In genomic region chr17:79164408-79164807, GRCh38 we compare ENCODE assay signal across 29 cellular contexts.
"Had no signal": no experiment of that assay in that cellular context is flagged by ENCODE, and none has a peak within 500 bp of the region (broad histone marks: within the 10 kb centered on the region; RNA-seq: fewer than 3 reads in every experiment).

No MANE protein-coding gene starts in this region.

- ATAC-seq: left colon; left lung; lower lobe of right lung; natural killer cell; right lobe of liver; stimulated activated naive B cell treated with anti-CD40 and anti-IgM and Interleukin-4, amounts not matched to agents 10 μg/mL and 1 μg/mL and 100 μg/mL, for 72 hours; stimulated activated naive CD8-positive, alpha-beta T cell treated with anti-CD3 and anti-CD28 coated beads, Interleukin-15, Interleukin-2, amounts not matched to agents 100 U/mL and 50 U/mL, for 24 hours had no signal

- H3K27ac ChIP-seq: left lung, lower lobe of right lung, neural progenitor cell, ovary, right atrium auricular region, right lobe of liver, skin epidermis, stomach, testis, thyroid gland, transverse colon, upper lobe of left lung had no signal

- H3K36me3 Mint-ChIP-seq: immature natural killer cell; mesothelial cell of epicardium; naive B cell; natural killer cell; neural progenitor cell; stimulated activated naive B cell treated with anti-CD40 and anti-IgM and Interleukin-4, amounts not matched to agents 10 μg/mL and 1 μg/mL and 100 μg/mL, for 72 hours had no signal

- H3K4me3 Mint-ChIP-seq: immature natural killer cell; mesothelial cell of epicardium; naive B cell; natural killer cell; nephron progenitor cell; neural progenitor cell; stimulated activated naive B cell treated with anti-CD40 and anti-IgM and Interleukin-4, amounts not matched to agents 10 μg/mL and 1 μg/mL and 100 μg/mL, for 72 hours had no signal

- H3K4me1 Mint-ChIP-seq: mesothelial cell of epicardium had no signal

- H3K9ac ChIP-seq: neural progenitor cell had no signal

- DNase-seq: hypothalamus; immature natural killer cell; kidney; left colon; left lung; lower lobe of right lung; mammary epithelial cell; mesenchymal stem cell; naive B cell; natural killer cell; nephron progenitor cell; ovary; right lobe of liver; stimulated activated CD4-positive, alpha-beta T cell treated with anti-CD3 and anti-CD28 coated beads, Interleukin-12 subunit alpha, Interleukin-12 subunit beta, amount 100 ng/mL, for 4 hours; stimulated activated CD4-positive, alpha-beta T cell treated with anti-CD3 and anti-CD28 coated beads, Interleukin-15, amount 100 ng/mL, for 24 hours; stimulated activated CD4-positive, alpha-beta T cell treated with anti-CD3 and anti-CD28 coated beads, Interleukin-2, amount 100 ng/mL, for 24 hours; stimulated activated CD4-positive, alpha-beta T cell treated with anti-CD3 and anti-CD28 coated beads, Interleukin-4, amount 100 ng/mL, for 1 hour; stimulated activated naive B cell treated with anti-CD40 and anti-IgM and Interleukin-4, amounts not matched to agents 10 μg/mL and 1 μg/mL and 100 μg/mL, for 72 hours; stimulated activated naive CD8-positive, alpha-beta T cell treated with anti-CD3 and anti-CD28 coated beads, Interleukin-15, Interleukin-2, amounts not matched to agents 100 U/mL and 50 U/mL, for 24 hours; stomach; testis; thyroid gland; transverse colon had no signal

- H3K27ac Mint-ChIP-seq: immature natural killer cell; mesothelial cell of epicardium; naive B cell; natural killer cell; nephron progenitor cell; neural progenitor cell; progenitor cell of endocrine pancreas; stimulated activated naive B cell treated with anti-CD40 and anti-IgM and Interleukin-4, amounts not matched to agents 10 μg/mL and 1 μg/mL and 100 μg/mL, for 72 hours had no signal

- H3K9me3 ChIP-seq: left lung, lower lobe of right lung, ovary, right atrium auricular region, right lobe of liver, stomach, testis, thyroid gland, transverse colon, upper lobe of left lung had no signal

- H3K4me3 ChIP-seq: left lung, lower lobe of right lung, neural progenitor cell, ovary, right atrium auricular region, right lobe of liver, skin epidermis, stomach, testis, thyroid gland, transverse colon, upper lobe of left lung had no signal

- H3K9me3 Mint-ChIP-seq: immature natural killer cell; mesothelial cell of epicardium; naive B cell; natural killer cell; nephron progenitor cell; neural progenitor cell; stimulated activated naive B cell treated with anti-CD40 and anti-IgM and Interleukin-4, amounts not matched to agents 10 μg/mL and 1 μg/mL and 100 μg/mL, for 72 hours had no signal

- H3K4me2 ChIP-seq: neural progenitor cell had no signal

- H3K36me3 ChIP-seq: left lung, lower lobe of right lung, neural progenitor cell, ovary, right atrium auricular region, right lobe of liver, stomach, thyroid gland, transverse colon, upper lobe of left lung had no signal

- H3K4me1 ChIP-seq: left lung, lower lobe of right lung, right atrium auricular region, right lobe of liver, stomach, testis, thyroid gland, transverse colon, upper lobe of left lung had no signal

- H2AFZ ChIP-seq: neural progenitor cell had no signal

- H3K27me3 ChIP-seq: neural progenitor cell, ovary, right atrium auricular region, right lobe of liver, testis, thyroid gland had no signal
